Comparison of ENCODE assay signal across 9 cellular contexts in the genomic region with DNA sequence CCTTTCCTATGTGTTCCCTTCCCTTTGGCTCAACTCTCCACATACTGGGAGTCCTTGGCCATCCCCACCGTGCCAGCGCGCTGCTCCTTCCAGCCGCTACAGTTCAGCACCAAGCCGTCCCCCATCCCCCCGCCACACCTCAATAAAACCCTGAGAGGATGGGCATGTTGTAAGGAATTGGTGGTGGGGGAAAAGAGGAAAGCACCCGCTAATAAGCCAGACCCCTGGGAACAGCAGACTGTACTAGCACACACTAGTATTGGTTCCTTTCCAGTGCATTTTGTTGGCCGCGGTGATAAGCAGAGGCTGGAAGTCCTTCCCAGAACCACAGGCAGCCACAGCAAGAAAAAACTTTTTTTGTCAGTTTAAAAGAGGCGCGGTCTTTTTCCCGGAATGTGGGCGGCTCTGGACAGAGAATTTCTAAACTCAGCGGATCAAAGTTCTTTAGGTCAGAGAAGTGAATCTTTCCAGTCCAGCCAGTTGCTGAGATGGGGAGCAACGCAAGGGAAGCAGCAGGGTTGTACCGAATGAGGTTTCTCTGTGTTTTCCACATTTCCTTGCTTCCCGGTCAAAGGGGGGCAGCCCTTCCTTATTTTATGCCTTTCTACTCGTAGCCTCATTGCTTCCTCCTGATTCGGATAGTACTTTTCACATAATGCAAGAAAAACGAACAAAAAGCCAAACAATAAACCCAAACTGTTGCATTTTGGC. TPM values are rescaled to one million over a fixed set of nuclear protein-coding genes. Genes with fewer than 3 reads are reported as not detected.
DNase-seq lines count a peak whose midpoint lies in the region; ATAC-seq, FAIRE-seq and TF ChIP-seq lines count a peak whose summit lies in the region.
"Had no signal": no experiment of that assay in that cellular context is flagged by ENCODE, and none has a peak within 500 bp of the region (broad histone marks: within the 10 kb centered on the region; RNA-seq: fewer than 3 reads in every experiment).

No MANE protein-coding gene starts in this region.

- H3K79me2 ChIP-seq in astrocyte (ENCODE audit: insufficient read depth, low read length): no peaks in the 10 kb centered on the region

- H3K4me1 ChIP-seq in HUES6 (ENCODE audit: control insufficient read depth, insufficient read depth, low read length): peaks cover 10% of the 10 kb centered on the region; the same call in 1 of the 2 replicates
- peaks cover 14% of the 10 kb centered on the region for H3K4me1 ChIP-seq in astrocyte (ENCODE audit: insufficient read depth, low read length)

- H3K36me3 ChIP-seq in HUES6 (ENCODE audit: control insufficient read depth, insufficient read depth, low read length) (no peaks in the 10 kb centered on the region), astrocyte (ENCODE audit: insufficient read depth, low read length) (no peaks in the 10 kb centered on the region)

- H3K4me3 Mint-ChIP-seq in astrocyte (ENCODE audit: unreplicated experiment): peak overlapping the region; percentile 89
- peak overlapping the region; percentile 64 to 80 for H3K4me3 Mint-ChIP-seq in stimulated activated naive CD8-positive, alpha-beta T cell treated with anti-CD3 and anti-CD28 coated beads, Interleukin-15, amount 100 ng/mL, for 72 hours

- no peak for TF ChIP-seq CTCF in astrocyte (IDR thresholded peaks at IDR 0.05; ENCODE audit: insufficient read depth, low read depth, low read length)

- FAIRE-seq in astrocyte (lab: Jason Lieb, UNC): peak; percentile 65

- H3K9me3 ChIP-seq in HUES6 (ENCODE audit: control insufficient read depth, insufficient read depth, low read depth, low read length) (no peaks in the 10 kb centered on the region), astrocyte (ENCODE audit: insufficient read depth, low read depth, low read length) (no peaks in the 10 kb centered on the region)

- H4K20me1 ChIP-seq in astrocyte (ENCODE audit: insufficient read depth, low read length): peaks cover 10% of the 10 kb centered on the region

- ATAC-seq in stimulated activated naive CD8-positive, alpha-beta T cell treated with anti-CD3 and anti-CD28 coated beads, Interleukin-15, amount 100 ng/mL, for 72 hours: no peak
- ATAC-seq in GM18502 (IDR thresholded peaks at IDR 0.05; ENCODE audit: poor library complexity, unreplicated experiment) (no peak), GM19455 (IDR thresholded peaks at IDR 0.05; ENCODE audit: unreplicated experiment) (no peak)
- ATAC-seq: Panc1 had no signal

- H3K27ac Mint-ChIP-seq in astrocyte (ENCODE audit: unreplicated experiment): peak overlapping the region; percentile 30
- H3K27ac Mint-ChIP-seq in stimulated activated naive CD8-positive, alpha-beta T cell treated with anti-CD3 and anti-CD28 coated beads, Interleukin-15, amount 100 ng/mL, for 72 hours: no peak overlapping the region

- peak overlapping the region; percentile 72 for H2AFZ ChIP-seq in astrocyte (ENCODE audit: low read depth, low read length)

- H3K4me1 Mint-ChIP-seq in astrocyte (ENCODE audit: low read depth, unreplicated experiment): peaks cover 2% of the 10 kb centered on the region
- peaks cover 21% of the 10 kb centered on the region for H3K4me1 Mint-ChIP-seq in stimulated activated naive CD8-positive, alpha-beta T cell treated with anti-CD3 and anti-CD28 coated beads, Interleukin-15, amount 100 ng/mL, for 72 hours

- H3K9ac ChIP-seq in HUES6 (ENCODE audit: low read length): no peak overlapping the region
- H3K9ac ChIP-seq in astrocyte (ENCODE audit: low read length): peak overlapping the region; percentile 67

- H3K9me3 Mint-ChIP-seq in astrocyte (ENCODE audit: unreplicated experiment): no peaks in the 10 kb centered on the region
- H3K9me3 Mint-ChIP-seq in stimulated activated naive CD8-positive, alpha-beta T cell treated with anti-CD3 and anti-CD28 coated beads, Interleukin-15, amount 100 ng/mL, for 72 hours: no peaks in the 10 kb centered on the region

- no peaks in the 10 kb centered on the region for H3K36me3 Mint-ChIP-seq in astrocyte (ENCODE audit: low read depth, unreplicated experiment)

- H3K27me3 ChIP-seq in HUES6 (ENCODE audit: control insufficient read depth, insufficient read depth, low read length) (peaks cover 60% of the 10 kb centered on the region), astrocyte (ENCODE audit: insufficient read depth, low read length) (no peaks in the 10 kb centered on the region)

- H3K27ac ChIP-seq in HUES6 (ENCODE audit: low read depth, low read length): no peak overlapping the region
- H3K27ac ChIP-seq in astrocyte (ENCODE audit: low read depth, low read length): no peak overlapping the region

- H3K27me3 Mint-ChIP-seq in astrocyte (ENCODE audit: low read depth, unreplicated experiment): peaks cover 2% of the 10 kb centered on the region
- peaks cover 55% of the 10 kb centered on the region for H3K27me3 Mint-ChIP-seq in stimulated activated naive CD8-positive, alpha-beta T cell treated with anti-CD3 and anti-CD28 coated beads, Interleukin-15, amount 100 ng/mL, for 72 hours

- H3K4me3 ChIP-seq in HUES6 (ENCODE audit: low read depth, low read length) (peak overlapping the region; percentile 63), astrocyte (ENCODE audit: insufficient read depth, low read depth, low read length) (peak overlapping the region; percentile 68)

- H3K4me2 ChIP-seq in astrocyte (ENCODE audit: low read length): peak overlapping the region; percentile 99

- DNase-seq in astrocyte (ENCODE audit: low read depth): peak; percentile 36
- DNase-seq in kidney tubule cell (ENCODE audit: low spot score): peak; percentile 4
- DNase-seq in stimulated activated naive CD8-positive, alpha-beta T cell treated with anti-CD3 and anti-CD28 coated beads, Interleukin-15, amount 100 ng/mL, for 72 hours: no peak
- DNase-seq in NAMALWA (ENCODE audit: low spot score): no peak
- no peak for DNase-seq in RKO (ENCODE audit: low spot score)

RNA-seq across cellular contexts. Expression of gene CHSY3, which starts 2.1 kb away (rescaled TPM):
- total RNA-seq in astrocyte: 9.4 and 11.9 TPM in 2 replicates

Comparison
In these comparisons a context has a peak if more than half of its experiments do, and no peak if none do; other contexts are left out.
1. DNase-seq: peak in astrocyte (single experiment) and kidney tubule cell (single experiment); none in stimulated activated naive CD8-positive, alpha-beta T cell treated with anti-CD3 and anti-CD28 coated beads, Interleukin-15, amount 100 ng/mL, for 72 hours (0 of 2), NAMALWA (single experiment) and RKO (single experiment).